In the genomic region with DNA sequence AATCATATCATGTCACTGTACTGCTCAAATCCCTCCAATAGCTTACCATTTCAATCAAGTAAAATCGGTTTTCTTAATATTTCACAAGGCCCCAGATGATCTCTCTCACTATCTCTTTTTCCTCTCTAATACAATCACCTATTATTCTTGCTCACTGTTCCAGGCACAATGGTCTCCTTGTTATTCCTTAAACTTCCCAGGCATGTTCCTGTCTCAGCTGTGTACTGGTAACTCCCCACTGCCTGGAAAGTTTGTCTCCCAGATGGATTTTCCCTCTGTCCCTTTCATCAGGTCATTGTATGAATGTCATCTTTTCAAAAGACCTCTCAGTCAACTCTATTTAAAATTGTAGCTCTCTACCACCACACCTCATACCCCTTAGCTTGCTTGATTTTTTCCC, we compare ENCODE assay signal across 27 cellular contexts. TPM values are rescaled to one million over a fixed set of nuclear protein-coding genes. Genes with fewer than 3 reads are reported as not detected.
DNase-seq lines count a peak whose midpoint lies in the region.
"Had no signal": no experiment of that assay in that cellular context is flagged by ENCODE, and none has a peak within 500 bp of the region (broad histone marks: within the 10 kb centered on the region; RNA-seq: fewer than 3 reads in every experiment).

No MANE protein-coding gene starts in this region.

- POLR2A ChIA-PET in activated CD4-positive, alpha-beta T cell treated with anti-CD3 and anti-CD28 coated beads, Interleukin-2, amount 10 ng/mL, durations not matched to agents 7 days and 5 days (lab: Charles Lee) = no interaction called here

- no peaks in the 10 kb centered on the region for H3K36me3 Mint-ChIP-seq in activated CD4-positive, alpha-beta T cell treated with anti-CD3 and anti-CD28 coated beads, Interleukin-2, amount 10 ng/mL, durations not matched to agents 7 days and 5 days (ENCODE audit: low read depth)
- H3K36me3 Mint-ChIP-seq: CD4-positive, CD25-positive, alpha-beta regulatory T cell had no signal

- H3K4me1 Mint-ChIP-seq in activated CD4-positive, alpha-beta T cell treated with anti-CD3 and anti-CD28 coated beads, Interleukin-2, amount 10 ng/mL, durations not matched to agents 7 days and 5 days = no peaks in the 10 kb centered on the region
- H3K4me1 Mint-ChIP-seq: CD4-positive, CD25-positive, alpha-beta regulatory T cell had no signal

- H2BK12ac ChIP-seq in trophoblast cell (ENCODE audit: low read length) = no peak overlapping the region

- H3K36me3 ChIP-seq in trophoblast cell (ENCODE audit: control insufficient read depth in 1 of 2, insufficient read depth in 2 of 2, low read length in 2 of 2) = no peaks in the 10 kb centered on the region
- H3K36me3 ChIP-seq: BLaER1, MG63 had no signal

- H3K14ac ChIP-seq in trophoblast cell (ENCODE audit: low read length) = no peak overlapping the region

- H3K27me3 Mint-ChIP-seq in activated CD4-positive, alpha-beta T cell treated with anti-CD3 and anti-CD28 coated beads, Interleukin-2, amount 10 ng/mL, durations not matched to agents 7 days and 5 days = no peaks in the 10 kb centered on the region
- H3K27me3 Mint-ChIP-seq: CD4-positive, CD25-positive, alpha-beta regulatory T cell had no signal

- H3K9ac ChIP-seq in trophoblast cell (ENCODE audit: low read length) = no peak overlapping the region
- H3K9ac ChIP-seq: BLaER1, GM23248 had no signal

- H3K23ac ChIP-seq in trophoblast cell (ENCODE audit: low read length) = no peak overlapping the region

- H3K4me1 ChIP-seq in trophoblast cell (ENCODE audit: control insufficient read depth in 1 of 2, insufficient read depth in 2 of 2, low read length in 2 of 2) = no peaks in the 10 kb centered on the region
- H3K4me1 ChIP-seq: BLaER1, Caco-2 had no signal

- peak overlapping the region; percentile 7 for H3K27ac Mint-ChIP-seq in activated CD4-positive, alpha-beta T cell treated with anti-CD3 and anti-CD28 coated beads, Interleukin-2, amount 10 ng/mL, durations not matched to agents 7 days and 5 days
- H3K27ac Mint-ChIP-seq: CD4-positive, CD25-positive, alpha-beta regulatory T cell had no signal

- H4K8ac ChIP-seq in trophoblast cell (ENCODE audit: low read depth, low read length) = no peak overlapping the region

- no peaks in the 10 kb centered on the region for H3K79me1 ChIP-seq in trophoblast cell (ENCODE audit: low read length)

- H3K9me3 Mint-ChIP-seq in activated CD4-positive, alpha-beta T cell treated with anti-CD3 and anti-CD28 coated beads, Interleukin-2, amount 10 ng/mL, durations not matched to agents 7 days and 5 days = peaks cover 3% of the 10 kb centered on the region

- no peak overlapping the region for H3K4me2 ChIP-seq in trophoblast cell (ENCODE audit: low read length)
- H3K4me2 ChIP-seq: BLaER1 had no signal

- H3K27ac ChIP-seq in angular gyrus (ENCODE audit: low read depth, low read length) = peak overlapping the region; percentile 25
- no peak overlapping the region for H3K27ac ChIP-seq in trophoblast cell (ENCODE audit: low read depth, low read length)
- H3K27ac ChIP-seq: 22Rv1, BLaER1, GM23248 had no signal

- no peak overlapping the region for H4K12ac ChIP-seq in trophoblast cell (ENCODE audit: low read depth, low read length)

- no peak overlapping the region for H3K18ac ChIP-seq in trophoblast cell (ENCODE audit: low read length)

- no peak overlapping the region for H3K4me3 ChIP-seq in trophoblast cell (ENCODE audit: low read depth, low read length)
- H3K4me3 ChIP-seq: BLaER1, GM12878, GM23248, MG63 had no signal

- no peak overlapping the region for H2BK5ac ChIP-seq in trophoblast cell (ENCODE audit: low read depth, low read length, poor library complexity)

- H3K4ac ChIP-seq in trophoblast cell (ENCODE audit: low read depth, low read length) = no peak overlapping the region

- no peaks in the 10 kb centered on the region for H3K9me3 ChIP-seq in trophoblast cell (ENCODE audit: insufficient read depth, low read depth, low read length)
- H3K9me3 ChIP-seq: BLaER1, Caco-2, MG63 had no signal

- H2AFZ ChIP-seq in trophoblast cell (ENCODE audit: insufficient read depth, low read length, poor library complexity) = no peak overlapping the region
- H2AFZ ChIP-seq: GM23248 had no signal

- H3K27me3 ChIP-seq in trophoblast cell (ENCODE audit: insufficient read depth, low read length) = no peaks in the 10 kb centered on the region
- H3K27me3 ChIP-seq: BLaER1, MG63 had no signal

- no peak overlapping the region for H4K91ac ChIP-seq in trophoblast cell (ENCODE audit: low read depth, low read length)

- H2AK5ac ChIP-seq in trophoblast cell (ENCODE audit: low read length) = no peak overlapping the region

- no peak for DNase-seq in activated CD4-positive, alpha-beta T cell treated with anti-CD3 and anti-CD28 coated beads, Interleukin-2, amount 10 ng/mL, durations not matched to agents 7 days and 5 days
- no peak for DNase-seq in activated CD4-positive, alpha-beta T cell treated with anti-CD3 and anti-CD28 coated beads, Interleukin-2, amount 50 U/mL, for 1 hour
- DNase-seq in medulla oblongata (ENCODE audit: extremely low spot score) = peak; percentile 84
- peak; percentile 44 for DNase-seq in putamen (ENCODE audit: low spot score)
- DNase-seq in UCSD-AML1 (lab: John Stamatoyannopoulos, UW; ENCODE audit: unreplicated experiment) = no peak
- DNase-seq in COR-L47 (lab: John Stamatoyannopoulos, UW) = no peak
- DNase-seq in trophoblast cell = no peak
- DNase-seq: ACHN; Caco-2; CD4-positive, CD25-positive, alpha-beta regulatory T cell; DMS79; EL; GDM1; GM23248; H7; IMR-90; KG1; MG63; NCI-H1105 treated with DMSO at 0.1 percent for 48 hours; NCI-H146; NCI-H2029; NCI-H446 treated with DMSO at 0.1 percent for 48 hours; NCI-H69 had no signal

- H3K4me3 Mint-ChIP-seq in activated CD4-positive, alpha-beta T cell treated with anti-CD3 and anti-CD28 coated beads, Interleukin-2, amount 10 ng/mL, durations not matched to agents 7 days and 5 days = no peak overlapping the region
- H3K4me3 Mint-ChIP-seq: CD4-positive, CD25-positive, alpha-beta regulatory T cell had no signal

- WGBS in trophoblast cell (ENCODE audit: extremely low coverage, insufficient coverage, insufficient read length) = no CpG with 5 or more reads among the region's 1 CpG

- no peaks in the 10 kb centered on the region for H3K79me2 ChIP-seq in trophoblast cell (ENCODE audit: control insufficient read depth, insufficient read depth, low read length, poor library complexity)

- CTCF ChIA-PET in activated CD4-positive, alpha-beta T cell treated with anti-CD3 and anti-CD28 coated beads, Interleukin-2, amount 10 ng/mL, durations not matched to agents 7 days and 5 days (lab: Charles Lee) = no interaction called here

- no peak overlapping the region for H2BK120ac ChIP-seq in trophoblast cell (ENCODE audit: insufficient read depth, low read length, poor library complexity)

RNA-seq across cellular contexts. Expression of a gene that starts 30.7 kb away (rescaled TPM):
- 10 to 100 TPM; 12.9 to 13.2 TPM for total RNA-seq in activated CD4-positive, alpha-beta T cell treated with anti-CD3 and anti-CD28 coated beads, Interleukin-2, amount 10 ng/mL, durations not matched to agents 7 days and 5 days
- polyA plus RNA-seq in trophoblast cell (2013) = 10.4 and 10.7 TPM in 2 replicates

Comparison
In these comparisons a context has a peak if more than half of its experiments do, and no peak if none do; other contexts are left out.
1. DNase-seq: peak in medulla oblongata (single experiment) and putamen (single experiment); none in activated CD4-positive, alpha-beta T cell treated with anti-CD3 and anti-CD28 coated beads, Interleukin-2, amount 10 ng/mL, durations not matched to agents 7 days and 5 days (single experiment), activated CD4-positive, alpha-beta T cell treated with anti-CD3 and anti-CD28 coated beads, Interleukin-2, amount 50 U/mL, for 1 hour (single experiment), UCSD-AML1 (single experiment), COR-L47 (single experiment) and trophoblast cell (0 of 2).